ENCODE assay signal across 8 cellular contexts in genomic region chr12:103884316-103884715, GRCh38. TPM values are rescaled to one million over a fixed set of nuclear protein-coding genes. Genes with fewer than 3 reads are reported as not detected.
DNase-seq lines count a peak whose midpoint lies in the region; ATAC-seq, FAIRE-seq and TF ChIP-seq lines count a peak whose summit lies in the region.

No MANE protein-coding gene starts in this region.

- no peaks in the 10 kb centered on the region for H3K79me2 ChIP-seq in OCI-LY3 (ENCODE audit: low read length)

- H4K20me1 ChIP-seq in OCI-LY3 (ENCODE audit: insufficient read depth, low read length), result no peaks in the 10 kb centered on the region

- TF ChIP-seq POLR2A in GM12891 (IDR thresholded peaks at IDR 0.05; ENCODE audit: low read depth, low read length), result no peak

- FAIRE-seq in GM12891 (lab: Jason Lieb, UNC), result no peak

- H3K4me3 ChIP-seq in BE2C (ENCODE audit: low read depth, low read length) (no peak overlapping the region), OCI-LY3 (ENCODE audit: low read length) (no peak overlapping the region)

- TF ChIP-seq CTCF in BE2C (IDR thresholded peaks at IDR 0.05; ENCODE audit: low read depth, low read length), result peak; percentile 51
- peak; percentile 82 for TF ChIP-seq CTCF in OCI-LY3 (IDR thresholded peaks at IDR 0.05; ENCODE audit: low read depth, low read length)

- peak overlapping the region; percentile 56 for H3K4me2 ChIP-seq in OCI-LY3 (ENCODE audit: low read length)

- ATAC-seq in HG03439 (IDR thresholded peaks at IDR 0.05; ENCODE audit: unreplicated experiment) (no peak), GM19455 (IDR thresholded peaks at IDR 0.05; ENCODE audit: unreplicated experiment) (no peak), esophagus mucosa (no peak)

- DNase-seq in BE2C (peak; percentile 16), GM12891 (ENCODE audit: insufficient read length, low spot score) (no peak), brain pericyte (ENCODE audit: low read depth, low spot score) (peak; percentile 57), midbrain (lab: John Stamatoyannopoulos, UW) (peak; percentile 7)

- H3K4me1 ChIP-seq in BE2C, result no peaks in the 10 kb centered on the region
- H3K4me1 ChIP-seq in OCI-LY3 (ENCODE audit: low read length), result peaks cover 27% of the 10 kb centered on the region

- H2AFZ ChIP-seq in OCI-LY3 (ENCODE audit: low read depth, low read length), result 0 out of 2 replicates have a peak overlapping the region, but pooled peaks have one; percentile 49

- H3K9me3 ChIP-seq in BE2C (no peaks in the 10 kb centered on the region), OCI-LY3 (ENCODE audit: insufficient read depth, low read length) (no peaks in the 10 kb centered on the region)

- H3K27me3 ChIP-seq in BE2C (no peaks in the 10 kb centered on the region), OCI-LY3 (ENCODE audit: low read depth, low read length) (no peaks in the 10 kb centered on the region)

- no peak overlapping the region for H3K27ac ChIP-seq in OCI-LY3 (ENCODE audit: low read length)

- no peak overlapping the region for H3K9ac ChIP-seq in OCI-LY3 (ENCODE audit: low read length)

- H3K36me3 ChIP-seq in BE2C (no peaks in the 10 kb centered on the region), OCI-LY3 (replicated peaks; ENCODE audit: low read depth, low read length) (no peaks in the 10 kb centered on the region)

TF ChIP-seq in GM12891, 5 proteins besides CTCF, POLR2A, EP300 and RAD21:
- peak; percentile 90 for TF ChIP-seq SPI1 (IDR thresholded peaks at IDR 0.05; ENCODE audit: low read depth, low read length)
- TF ChIP-seq POU2F2 (IDR thresholded peaks at IDR 0.05; ENCODE audit: low read depth, low read length), result no peak

RNA-seq across cellular contexts. Expression of gene NT5DC3, which starts 43.3 kb away (rescaled TPM):
- polyA plus RNA-seq in BE2C (2012; ENCODE audit: insufficient read depth, insufficient read length, low read depth), result 2.1 TPM
- polyA plus RNA-seq in GM12891 (2012; ENCODE audit: low read depth, missing spikeins), result 1.4 TPM
- total RNA-seq in esophagus mucosa, result 4.8 TPM

RNA-seq across cellular contexts. Expression of gene HSP90B1, which starts 45.9 kb away (rescaled TPM):
- polyA plus RNA-seq in BE2C (2012; ENCODE audit: insufficient read depth, insufficient read length, low read depth), result 228 TPM
- 375 TPM for polyA plus RNA-seq in GM12891 (2012; ENCODE audit: low read depth, missing spikeins)
- 219 TPM for total RNA-seq in esophagus mucosa
